11 cellular contexts compared by ENCODE assay signal in the genomic region with DNA sequence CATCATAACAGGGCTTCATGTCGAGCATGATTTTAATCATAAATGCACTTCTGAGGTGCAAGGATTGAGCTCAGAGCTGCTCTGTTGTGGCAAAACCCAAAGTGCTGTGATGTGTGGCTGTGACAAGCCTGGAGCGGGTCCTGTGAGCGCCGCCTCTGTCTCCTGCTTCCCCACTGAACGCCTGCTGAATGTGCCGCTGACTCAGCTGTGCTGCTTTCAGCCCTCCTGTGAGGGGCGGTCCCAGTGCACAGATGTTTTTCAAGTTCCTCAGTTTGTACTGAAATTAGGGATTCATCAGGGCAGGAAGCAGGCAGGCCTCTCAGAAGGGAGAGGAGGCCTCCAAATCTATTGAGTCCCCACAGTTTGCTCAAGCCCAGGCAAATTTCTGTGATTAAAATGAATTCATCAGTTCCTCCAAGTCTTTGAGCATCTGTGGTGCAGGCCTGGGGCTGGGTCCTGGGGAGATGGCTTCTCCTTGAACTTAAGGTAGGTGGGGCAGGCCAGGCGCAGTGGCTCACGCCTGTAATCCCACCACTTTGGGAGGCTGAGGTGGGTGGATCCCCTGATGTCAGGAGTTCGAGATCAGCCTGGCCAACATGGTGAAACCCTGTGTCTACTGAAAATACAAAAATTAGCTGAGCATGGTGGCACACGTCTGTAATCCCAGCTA. TPM values are rescaled to one million over a fixed set of nuclear protein-coding genes. Genes with fewer than 3 reads are reported as not detected.
DNase-seq lines count a peak whose midpoint lies in the region; ATAC-seq and TF ChIP-seq lines count a peak whose summit lies in the region.
"Had no signal": no experiment of that assay in that cellular context is flagged by ENCODE, and none has a peak within 500 bp of the region (broad histone marks: within the 10 kb centered on the region; RNA-seq: fewer than 3 reads in every experiment).

No MANE protein-coding gene starts in this region.

- H3K4me1 ChIP-seq in CD8-positive, alpha-beta T cell (ENCODE audit: insufficient read depth, low read length): peaks cover 27% of the 10 kb centered on the region
- H3K4me1 ChIP-seq in duodenal mucosa (ENCODE audit: control insufficient read depth in 1 of 2, insufficient read depth in 2 of 2, low read length in 2 of 2) (peaks cover 14 to 27% of the 10 kb centered on the region in 2 donors), GM23338 (ENCODE audit: insufficient read depth) (peaks cover 10% of the 10 kb centered on the region)

- peaks cover 6% of the 10 kb centered on the region for H3K27me3 Mint-ChIP-seq in CD8-positive, alpha-beta T cell (ENCODE audit: low read depth)
- peaks cover 20% of the 10 kb centered on the region for H3K27me3 Mint-ChIP-seq in GM23338 (ENCODE audit: insufficient read depth, low read depth, poor library complexity)

- intact Hi-C loops in CD8-positive, alpha-beta T cell (cut with DNase I, micrococcal nuclease): no loop called here

- H3K36me3 Mint-ChIP-seq in CD8-positive, alpha-beta T cell: peaks cover 6% of the 10 kb centered on the region
- peaks cover 13% of the 10 kb centered on the region for H3K36me3 Mint-ChIP-seq in GM23338 (ENCODE audit: low read depth)

- H3K27ac ChIP-seq in CD8-positive, alpha-beta T cell (ENCODE audit: low read depth, low read length): no peak overlapping the region
- H3K27ac ChIP-seq in duodenal mucosa (ENCODE audit: low read depth, low read length): peak overlapping the region; percentile 20
- no peak overlapping the region for H3K27ac ChIP-seq in GM23338 (ENCODE audit: low read depth)
- H3K27ac ChIP-seq: cardiac muscle cell had no signal

- no peak overlapping the region for H3K4me3 Mint-ChIP-seq in CD8-positive, alpha-beta T cell
- H3K4me3 Mint-ChIP-seq in GM23338: no peak overlapping the region

- H2AFZ ChIP-seq in GM23338: no peak overlapping the region

- H3K27ac Mint-ChIP-seq in CD8-positive, alpha-beta T cell: peak overlapping the region; percentile 60
- H3K27ac Mint-ChIP-seq in GM23338: no peak overlapping the region; the same call in 1 of the 2 replicates

- CTCF ChIA-PET in CD8-positive, alpha-beta T cell (lab: Charles Lee): no interaction called here

- no peaks in the 10 kb centered on the region; the same call in 1 of the 2 replicates for H3F3A ChIP-seq in GM23338 (replicated peaks; ENCODE audit: low read depth)

- no peak overlapping the region for H3K9ac ChIP-seq in duodenal mucosa (ENCODE audit: low read depth in 1 of 2, low read length in 2 of 2)

- H3K9me3 ChIP-seq in CD8-positive, alpha-beta T cell (ENCODE audit: low read length): no peaks in the 10 kb centered on the region
- peaks cover 0 to 2% of the 10 kb centered on the region in 2 donors for H3K9me3 ChIP-seq in duodenal mucosa (ENCODE audit: control insufficient read depth in 1 of 2, low read length in 2 of 2)

- H3K4me2 ChIP-seq in GM23338: no peak overlapping the region

- POLR2A ChIA-PET in CD8-positive, alpha-beta T cell (lab: Charles Lee): no interaction called here

- TF ChIP-seq CTCF in CD8-positive, alpha-beta T cell (IDR thresholded peaks at IDR 0.05): no peak
- no peak for TF ChIP-seq CTCF in GM23338 (conservative IDR thresholded peaks at IDR 0.05; ENCODE audit: low read depth in 2 of 2)

- H3K9me3 Mint-ChIP-seq in CD8-positive, alpha-beta T cell: no peaks in the 10 kb centered on the region
- peaks cover 2% of the 10 kb centered on the region; the same call in 1 of the 3 replicates for H3K9me3 Mint-ChIP-seq in GM23338

- peak in 1 of 7 experiments; percentile 31 for DNase-seq in CD8-positive, alpha-beta T cell
- DNase-seq in MV-4-11 (lab: John Stamatoyannopoulos, UW) (peak; percentile 76), nucleus accumbens (lab: John Stamatoyannopoulos, UW) (peak in 44 of 56 donors; percentile 7 to 88 (median 56)), GM23338 (ENCODE audit: low spot score) (no peak)
- no peak for DNase-seq in stimulated activated CD8-positive, alpha-beta memory T cell treated with anti-CD3 and anti-CD28 coated beads, Interleukin-4, amount 100 ng/mL, for 48 hours
- DNase-seq: NCI-H1048 had no signal

- peaks cover 11% of the 10 kb centered on the region for H3K79me2 ChIP-seq in GM23338 (replicated peaks; ENCODE audit: insufficient read depth)

- H3K4me3 ChIP-seq in CD8-positive, alpha-beta T cell (ENCODE audit: low read depth, low read length): no peak overlapping the region
- no peak overlapping the region for H3K4me3 ChIP-seq in duodenal mucosa (ENCODE audit: low read depth in 1 of 2, low read length in 2 of 2)
- no peak overlapping the region for H3K4me3 ChIP-seq in GM23338
- H3K4me3 ChIP-seq: cardiac muscle cell, lung had no signal

- peaks cover 21% of the 10 kb centered on the region for H3K4me1 Mint-ChIP-seq in CD8-positive, alpha-beta T cell (ENCODE audit: low read depth)
- peaks cover 17% of the 10 kb centered on the region for H3K4me1 Mint-ChIP-seq in GM23338

- no peaks in the 10 kb centered on the region for H3K9me2 ChIP-seq in GM23338 (ENCODE audit: insufficient read depth)

- no peaks in the 10 kb centered on the region for H3K27me3 ChIP-seq in CD8-positive, alpha-beta T cell (ENCODE audit: insufficient read depth, low read length)
- no peaks in the 10 kb centered on the region for H3K27me3 ChIP-seq in duodenal mucosa (ENCODE audit: control insufficient read depth in 1 of 2, insufficient read depth in 2 of 2, low read length in 2 of 2)
- H3K27me3 ChIP-seq in GM23338 (ENCODE audit: insufficient read depth): no peaks in the 10 kb centered on the region
- H3K27me3 ChIP-seq: cardiac muscle cell had no signal

- no peaks in the 10 kb centered on the region for H3K36me3 ChIP-seq in CD8-positive, alpha-beta T cell (ENCODE audit: insufficient read depth, low read length)
- H3K36me3 ChIP-seq in duodenal mucosa (ENCODE audit: control insufficient read depth in 1 of 2, insufficient read depth in 2 of 2, low read length in 2 of 2): peaks cover 31 to 56% of the 10 kb centered on the region in 2 donors
- no peaks in the 10 kb centered on the region for H3K36me3 ChIP-seq in GM23338 (ENCODE audit: insufficient read depth)

- H4K20me1 ChIP-seq in GM23338 (replicated peaks; ENCODE audit: insufficient read depth): peaks cover 4% of the 10 kb centered on the region; the same call in 1 of the 2 replicates

- no peak for ATAC-seq in CD8-positive, alpha-beta T cell
- ATAC-seq in GM23338 (no peak), GM21367 (IDR thresholded peaks at IDR 0.05; ENCODE audit: unreplicated experiment) (no peak), HG02938 (IDR thresholded peaks at IDR 0.05; ENCODE audit: unreplicated experiment) (no peak)

TF ChIP-seq in GM23338, 12 proteins besides CTCF, POLR2A, EP300 and RAD21 (continues in another document):
- TF ChIP-seq EZH2phosphoT487 (IDR thresholded peaks at IDR 0.05; ENCODE audit: unreplicated experiment) (no peak), NANOG (IDR thresholded peaks at IDR 0.05; ENCODE audit: borderline replicate concordance) (no peak), STAT1 (IDR thresholded peaks at IDR 0.05; ENCODE audit: unreplicated experiment) (no peak)
- TF ChIP-seq, protein P1, sequence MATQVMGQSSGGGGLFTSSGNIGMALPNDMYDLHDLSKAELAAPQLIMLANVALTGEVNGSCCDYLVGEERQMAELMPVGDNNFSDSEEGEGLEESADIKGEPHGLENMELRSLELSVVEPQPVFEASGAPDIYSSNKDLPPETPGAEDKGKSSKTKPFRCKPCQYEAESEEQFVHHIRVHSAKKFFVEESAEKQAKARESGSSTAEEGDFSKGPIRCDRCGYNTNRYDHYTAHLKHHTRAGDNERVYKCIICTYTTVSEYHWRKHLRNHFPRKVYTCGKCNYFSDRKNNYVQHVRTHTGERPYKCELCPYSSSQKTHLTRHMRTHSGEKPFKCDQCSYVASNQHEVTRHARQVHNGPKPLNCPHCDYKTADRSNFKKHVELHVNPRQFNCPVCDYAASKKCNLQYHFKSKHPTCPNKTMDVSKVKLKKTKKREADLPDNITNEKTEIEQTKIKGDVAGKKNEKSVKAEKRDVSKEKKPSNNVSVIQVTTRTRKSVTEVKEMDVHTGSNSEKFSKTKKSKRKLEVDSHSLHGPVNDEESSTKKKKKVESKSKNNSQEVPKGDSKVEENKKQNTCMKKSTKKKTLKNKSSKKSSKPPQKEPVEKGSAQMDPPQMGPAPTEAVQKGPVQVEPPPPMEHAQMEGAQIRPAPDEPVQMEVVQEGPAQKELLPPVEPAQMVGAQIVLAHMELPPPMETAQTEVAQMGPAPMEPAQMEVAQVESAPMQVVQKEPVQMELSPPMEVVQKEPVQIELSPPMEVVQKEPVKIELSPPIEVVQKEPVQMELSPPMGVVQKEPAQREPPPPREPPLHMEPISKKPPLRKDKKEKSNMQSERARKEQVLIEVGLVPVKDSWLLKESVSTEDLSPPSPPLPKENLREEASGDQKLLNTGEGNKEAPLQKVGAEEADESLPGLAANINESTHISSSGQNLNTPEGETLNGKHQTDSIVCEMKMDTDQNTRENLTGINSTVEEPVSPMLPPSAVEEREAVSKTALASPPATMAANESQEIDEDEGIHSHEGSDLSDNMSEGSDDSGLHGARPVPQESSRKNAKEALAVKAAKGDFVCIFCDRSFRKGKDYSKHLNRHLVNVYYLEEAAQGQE (IDR thresholded peaks at IDR 0.05; ENCODE audit: unreplicated experiment): no peak

RNA-seq across cellular contexts. Expression of a gene that starts 2.9 kb away (rescaled TPM):
- total RNA-seq in CD8-positive, alpha-beta T cell: under 1 TPM; 0.19 to 0.30 TPM
- total RNA-seq in GM23338 (2014; rRNA removed; shearing (Covaris generic)): 25.1 and 26.3 TPM in 2 replicates
- polyA plus RNA-seq in GM23338 (2016; fragmentation: Nextera tagmentation; extraction: Ambion mirVana): 28.6 TPM in 2 replicates

RNA-seq across cellular contexts. Expression of a gene that starts 25.9 kb away (rescaled TPM):
- total RNA-seq in CD8-positive, alpha-beta T cell: 1 to 10 TPM; 5.9 to 7.9 TPM
- total RNA-seq in GM23338 (2014; rRNA removed; shearing (Covaris generic)): 38.6 and 46.6 TPM in 2 replicates
- polyA plus RNA-seq in GM23338 (2016; fragmentation: Nextera tagmentation; extraction: Ambion mirVana): 11.1 and 11.8 TPM in 2 replicates

RNA-seq across cellular contexts. Expression of a gene that starts 30.6 kb away (rescaled TPM):
- not detected for total RNA-seq in CD8-positive, alpha-beta T cell
- total RNA-seq in GM23338 (2014; rRNA removed; shearing (Covaris generic)): not detected in 2 replicates
- polyA plus RNA-seq in GM23338 (2016; fragmentation: Nextera tagmentation; extraction: Ambion mirVana): 0.03 TPM in 1 of 2 replicates, not detected in the other

RNA-seq across cellular contexts. Expression of a gene that starts 41.8 kb away (rescaled TPM):
- 10 to 100 TPM; 51.0 to 56.3 TPM for total RNA-seq in CD8-positive, alpha-beta T cell
- total RNA-seq in GM23338 (2014; rRNA removed; shearing (Covaris generic)): 58.7 and 70.4 TPM in 2 replicates
- polyA plus RNA-seq in GM23338 (2016; fragmentation: Nextera tagmentation; extraction: Ambion mirVana): 40.3 and 48.3 TPM in 2 replicates

RNA-seq across cellular contexts. Expression of a gene that starts 43.6 kb away (rescaled TPM):
- total RNA-seq in CD8-positive, alpha-beta T cell: 1 to 10 TPM in 1 of 2 experiments, under 1 TPM in 1; 0.81 to 1.0 TPM
- total RNA-seq in GM23338 (2014; rRNA removed; shearing (Covaris generic)): 14.5 and 14.8 TPM in 2 replicates
- polyA plus RNA-seq in GM23338 (2016; fragmentation: Nextera tagmentation; extraction: Ambion mirVana): 10.1 and 11.3 TPM in 2 replicates

Comparison
In these comparisons a context has a peak if more than half of its experiments do, and no peak if none do; other contexts are left out.
1. DNase-seq: peak in MV-4-11 (single experiment) and nucleus accumbens (44 of 56); none in GM23338 (single experiment) and stimulated activated CD8-positive, alpha-beta memory T cell treated with anti-CD3 and anti-CD28 coated beads, Interleukin-4, amount 100 ng/mL, for 48 hours (single experiment).
2. RNA of a gene that starts 2.9 kb away (total RNA-seq): 25.1 to 26.3 TPM in GM23338; 0.19 to 0.30 TPM in CD8-positive, alpha-beta T cell; every median in the first group is over 10 times any median in the second.